Comparison of ENCODE assay signal across 8 cellular contexts in genomic region chr14:52730708-52731111, GRCh38. TPM values are rescaled to one million over a fixed set of nuclear protein-coding genes. Genes with fewer than 3 reads are reported as not detected.
DNase-seq lines count a peak whose midpoint lies in the region; ATAC-seq, FAIRE-seq and TF ChIP-seq lines count a peak whose summit lies in the region.

No MANE protein-coding gene starts in this region.

- H3K27me3 Mint-ChIP-seq in astrocyte (ENCODE audit: low read depth, unreplicated experiment) = no peaks in the 10 kb centered on the region

- H4K20me1 ChIP-seq in astrocyte (ENCODE audit: insufficient read depth, low read length) = no peaks in the 10 kb centered on the region

- peaks cover 21% of the 10 kb centered on the region for H3K36me3 ChIP-seq in BE2C
- H3K36me3 ChIP-seq in HUES64 (ENCODE audit: insufficient read depth, low read length) = peaks cover 45% of the 10 kb centered on the region
- H3K36me3 ChIP-seq in astrocyte (ENCODE audit: insufficient read depth, low read length) = peaks cover 16% of the 10 kb centered on the region
- peaks cover 4 to 15% (median 7%) of the 10 kb centered on the region in 4 donors for H3K36me3 ChIP-seq in liver (ENCODE audit: control insufficient read depth in 4 of 4, insufficient read depth in 3 of 4, low read depth in 1 of 4, low read length in 3 of 4)
- peaks cover 6 to 42% (median 13%) of the 10 kb centered on the region in 3 donors for H3K36me3 ChIP-seq in tibial artery

- peaks cover 10% of the 10 kb centered on the region for H3K4me1 Mint-ChIP-seq in astrocyte (ENCODE audit: low read depth, unreplicated experiment)

- no peak for TF ChIP-seq CTCF in BE2C (IDR thresholded peaks at IDR 0.05; ENCODE audit: low read depth, low read length)
- no peak for TF ChIP-seq CTCF in astrocyte (IDR thresholded peaks at IDR 0.05; ENCODE audit: insufficient read depth, low read depth, low read length)
- no peak for TF ChIP-seq CTCF in liver (IDR thresholded peaks at IDR 0.05; ENCODE audit: low read depth, low read length, missing input control)
- TF ChIP-seq CTCF in tibial artery (IDR thresholded peaks at IDR 0.05) = no peak

- H3K27me3 ChIP-seq in BE2C (no peaks in the 10 kb centered on the region), HUES64 (ENCODE audit: insufficient read depth, low read length) (no peaks in the 10 kb centered on the region), astrocyte (ENCODE audit: insufficient read depth, low read length) (no peaks in the 10 kb centered on the region), liver (ENCODE audit: control insufficient read depth in 4 of 4, insufficient read depth in 4 of 4, low read length in 3 of 4) (no peaks in the 10 kb centered on the region), tibial artery (no peaks in the 10 kb centered on the region)

- peaks cover 11% of the 10 kb centered on the region for H3K36me3 Mint-ChIP-seq in astrocyte (ENCODE audit: low read depth, unreplicated experiment)

- DNase-seq in BE2C (no peak), astrocyte (ENCODE audit: low read depth) (peak; percentile 14), tibial artery (no peak), NCI-H446 (lab: John Stamatoyannopoulos, UW) (no peak)
- no peak for DNase-seq in effector CD4-positive, alpha-beta T cell

- H3K9me3 Mint-ChIP-seq in astrocyte (ENCODE audit: unreplicated experiment) = no peaks in the 10 kb centered on the region

- WGBS in HUES64 = 2% methylated on average over 11 of the region's 11 CpGs
- WGBS in liver = 1% methylated on average over 11 of the region's 11 CpGs

- H3K9ac ChIP-seq in HUES64 (ENCODE audit: low read depth, low read length) (peak overlapping the region; percentile 85), astrocyte (ENCODE audit: low read length) (peak overlapping the region; percentile 94), liver (ENCODE audit: low read depth in 1 of 2, low read length in 2 of 2) (peak overlapping the region; percentile 90 to 93)

- H3K27ac Mint-ChIP-seq in astrocyte (ENCODE audit: unreplicated experiment) = peak overlapping the region; percentile 73

- no peak for TF ChIP-seq RAD21 in liver (IDR thresholded peaks at IDR 0.05)

- peaks cover 39% of the 10 kb centered on the region for H3K79me2 ChIP-seq in astrocyte (ENCODE audit: insufficient read depth, low read length)

- H3K9me3 ChIP-seq in BE2C = no peaks in the 10 kb centered on the region
- H3K9me3 ChIP-seq in HUES64 (ENCODE audit: insufficient read depth, low read depth, low read length) = no peaks in the 10 kb centered on the region
- H3K9me3 ChIP-seq in astrocyte (ENCODE audit: insufficient read depth, low read depth, low read length) = no peaks in the 10 kb centered on the region
- H3K9me3 ChIP-seq in liver (ENCODE audit: control insufficient read depth in 4 of 4, low read length in 3 of 4) = no peaks in the 10 kb centered on the region
- H3K9me3 ChIP-seq in tibial artery = no peaks in the 10 kb centered on the region

- peak overlapping the region; percentile 96 for H3K4me2 ChIP-seq in astrocyte (ENCODE audit: low read length)

- H3K27ac ChIP-seq in HUES64 (ENCODE audit: low read depth, low read length) (peak overlapping the region; percentile 79), astrocyte (ENCODE audit: low read depth, low read length) (peak overlapping the region; percentile 86), liver (ENCODE audit: low read depth in 1 of 2, low read length in 2 of 2) (peak overlapping the region; percentile 91 to 93), tibial artery (peak overlapping the region; percentile 89 to 91)

- H3K4me3 Mint-ChIP-seq in astrocyte (ENCODE audit: unreplicated experiment) = peak overlapping the region; percentile 97

- peak overlapping the region; percentile 97 for H2AFZ ChIP-seq in astrocyte (ENCODE audit: low read depth, low read length)

- no peak for FAIRE-seq in astrocyte (lab: Jason Lieb, UNC)

- H3K4me1 ChIP-seq in BE2C (peaks cover 4% of the 10 kb centered on the region), HUES64 (ENCODE audit: insufficient read depth, low read length) (peaks cover 28% of the 10 kb centered on the region), astrocyte (ENCODE audit: insufficient read depth, low read length) (no peaks in the 10 kb centered on the region), liver (ENCODE audit: control insufficient read depth in 4 of 4, insufficient read depth in 4 of 4, low read length in 3 of 4) (peaks cover 5 to 30% (median 11%) of the 10 kb centered on the region in 4 donors), tibial artery (peaks cover 0 to 12% (median 5%) of the 10 kb centered on the region in 4 donors)

- no peak for ATAC-seq in HG03439 (IDR thresholded peaks at IDR 0.05; ENCODE audit: unreplicated experiment)

- H3K4me3 ChIP-seq in BE2C (ENCODE audit: low read depth, low read length) (peak overlapping the region; percentile 97), HUES64 (ENCODE audit: low read length) (peak overlapping the region; percentile 95), astrocyte (ENCODE audit: insufficient read depth, low read depth, low read length) (peak overlapping the region; percentile 94), liver (ENCODE audit: low read depth in 1 of 3, low read length in 3 of 3) (peak overlapping the region; percentile 91 to 98 (median 98)), tibial artery (peak overlapping the region; percentile 89 to 98)

- intact Hi-C loops in tibial artery (cut with DNase I; ENCODE audit: low total_unique reads) = loop anchor here (5.0 kb wide), 1 partner anchor 62 kb away; the partner anchor contains the start of gene GNPNAT1

TF ChIP-seq in liver, 16 proteins besides CTCF, POLR2A, EP300 and RAD21 (continues in another document):
- TF ChIP-seq, protein P1, sequence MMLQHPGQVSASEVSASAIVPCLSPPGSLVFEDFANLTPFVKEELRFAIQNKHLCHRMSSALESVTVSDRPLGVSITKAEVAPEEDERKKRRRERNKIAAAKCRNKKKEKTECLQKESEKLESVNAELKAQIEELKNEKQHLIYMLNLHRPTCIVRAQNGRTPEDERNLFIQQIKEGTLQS (IDR thresholded peaks at IDR 0.05) = no peak
- TF ChIP-seq SP1 (IDR thresholded peaks at IDR 0.05) (no peak), MAX (IDR thresholded peaks at IDR 0.05) (no peak), GABPA (IDR thresholded peaks at IDR 0.05 in 1 of 2, conservative IDR thresholded peaks at IDR 0.05 in 1 of 2) (no peak), RXRA (IDR thresholded peaks at IDR 0.05) (no peak), HNF4G (IDR thresholded peaks at IDR 0.05) (no peak), NR2F2 (IDR thresholded peaks at IDR 0.05) (no peak), EGR1 (IDR thresholded peaks at IDR 0.05; ENCODE audit: low read depth in 2 of 2) (no peak), JUND (IDR thresholded peaks at IDR 0.05) (no peak), FOXA2 (IDR thresholded peaks at IDR 0.05) (no peak)
- TF ChIP-seq, protein P2, sequence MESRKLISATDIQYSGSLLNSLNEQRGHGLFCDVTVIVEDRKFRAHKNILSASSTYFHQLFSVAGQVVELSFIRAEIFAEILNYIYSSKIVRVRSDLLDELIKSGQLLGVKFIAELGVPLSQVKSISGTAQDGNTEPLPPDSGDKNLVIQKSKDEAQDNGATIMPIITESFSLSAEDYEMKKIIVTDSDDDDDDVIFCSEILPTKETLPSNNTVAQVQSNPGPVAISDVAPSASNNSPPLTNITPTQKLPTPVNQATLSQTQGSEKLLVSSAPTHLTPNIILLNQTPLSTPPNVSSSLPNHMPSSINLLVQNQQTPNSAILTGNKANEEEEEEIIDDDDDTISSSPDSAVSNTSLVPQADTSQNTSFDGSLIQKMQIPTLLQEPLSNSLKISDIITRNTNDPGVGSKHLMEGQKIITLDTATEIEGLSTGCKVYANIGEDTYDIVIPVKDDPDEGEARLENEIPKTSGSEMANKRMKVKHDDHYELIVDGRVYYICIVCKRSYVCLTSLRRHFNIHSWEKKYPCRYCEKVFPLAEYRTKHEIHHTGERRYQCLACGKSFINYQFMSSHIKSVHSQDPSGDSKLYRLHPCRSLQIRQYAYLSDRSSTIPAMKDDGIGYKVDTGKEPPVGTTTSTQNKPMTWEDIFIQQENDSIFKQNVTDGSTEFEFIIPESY (IDR thresholded peaks at IDR 0.05) = no peak

RNA-seq across cellular contexts. Expression of gene STYX, which starts 0.7 kb away (rescaled TPM):
- polyA plus RNA-seq in BE2C (2012; ENCODE audit: insufficient read depth, insufficient read length, low read depth) = 1.8 TPM
- 17.8 TPM for polyA plus RNA-seq in HUES64 (2013, experiment 1 of 2)
- 17.8 TPM for polyA plus RNA-seq in HUES64 (2013, experiment 2 of 2)
- 24.3 and 26.3 TPM in 2 replicates for total RNA-seq in astrocyte
- 10 to 100 TPM; 18.7 to 21.2 TPM for total RNA-seq in liver
- 10 to 100 TPM in 1 of 2 donors, 1 to 10 TPM in 1; 5.9 to 15.8 TPM for polyA plus RNA-seq in liver

RNA-seq across cellular contexts. Expression of gene PSMC6, which starts 23.7 kb away (rescaled TPM):
- 76.2 TPM for polyA plus RNA-seq in BE2C (2012; ENCODE audit: insufficient read depth, insufficient read length, low read depth)
- polyA plus RNA-seq in HUES64 (2013, experiment 1 of 2) = 105 TPM
- 97.2 TPM for polyA plus RNA-seq in HUES64 (2013, experiment 2 of 2)
- total RNA-seq in astrocyte (70.0 and 74.1 TPM in 2 replicates), liver (10 to 100 TPM; 72.3 to 98.9 TPM)
- 10 to 100 TPM; 43.2 to 66.2 TPM for polyA plus RNA-seq in liver

RNA-seq across cellular contexts. Expression of gene ERO1A, which starts 35.4 kb away (rescaled TPM):
- 19.0 TPM for polyA plus RNA-seq in BE2C (2012; ENCODE audit: insufficient read depth, insufficient read length, low read depth)
- polyA plus RNA-seq in HUES64 (2013, experiment 1 of 2) = 13.3 TPM
- 16.0 TPM for polyA plus RNA-seq in HUES64 (2013, experiment 2 of 2)
- total RNA-seq in astrocyte (80.5 and 94.0 TPM in 2 replicates), liver (10 to 100 TPM; 22.2 to 42.3 TPM)
- 10 to 100 TPM; 16.5 to 17.8 TPM for polyA plus RNA-seq in liver
